In genomic region chr5:131997026-131997726, GRCh38 we compare ENCODE assay signal across 30 cellular contexts. TPM values are rescaled to one million over a fixed set of nuclear protein-coding genes. Genes with fewer than 3 reads are reported as not detected.
DNase-seq lines count a peak whose midpoint lies in the region; ATAC-seq and TF ChIP-seq lines count a peak whose summit lies in the region.
"Had no signal": no experiment of that assay in that cellular context is flagged by ENCODE, and none has a peak within 500 bp of the region (broad histone marks: within the 10 kb centered on the region; RNA-seq: fewer than 3 reads in every experiment).

No MANE protein-coding gene starts in this region.

- peak overlapping the region; percentile 3 for H3K27ac Mint-ChIP-seq in CD4-positive, alpha-beta T cell
- H3K27ac Mint-ChIP-seq in T-cell: peak overlapping the region; percentile 14 to 45
- peak overlapping the region; percentile 80 for H3K27ac Mint-ChIP-seq in endothelial cell (ENCODE audit: unreplicated experiment)
- no peak overlapping the region for H3K27ac Mint-ChIP-seq in Caco-2 (ENCODE audit: unreplicated experiment)
- H3K27ac Mint-ChIP-seq: activated CD8-positive, alpha-beta T cell treated with anti-CD3 and anti-CD28 coated beads for 36 hours; activated naive CD4-positive, alpha-beta T cell treated with anti-CD3 and anti-CD28 coated beads, Interleukin-2, amount 50 U/mL, for 24 hours; activated T-helper 2 cell treated with anti-CD3 and anti-CD28 coated beads, Interferon-gamma antibody, Interleukin-2, Interleukin-4, amounts not matched to agents 10 μg/mL and 5 μg/mL and 100 μg/mL, durations not matched to agents 14 hours and 24 hours and 36 hours; natural killer cell treated with Interleukin-12 subunit alpha and Interleukin-12 subunit beta and Interleukin-15 and Interleukin-18, amount 100 ng/mL, for 72 hours had no signal

- H2BK15ac ChIP-seq in mesendoderm (replicated peaks; ENCODE audit: low read depth): no peak overlapping the region

- H3K4me2 ChIP-seq in mesendoderm (ENCODE audit: low read length): no peak overlapping the region

- no peak overlapping the region for H3K56ac ChIP-seq in mesendoderm (ENCODE audit: low read length)

- POLR2A ChIA-PET in CD4-positive, alpha-beta T cell (lab: Charles Lee): interaction anchor here (1.0 kb wide), 1 partner anchor 14 kb away, joined by 3 read pairs; the partner anchor contains the start of gene ACSL6
- POLR2A ChIA-PET in T-cell (lab: Charles Lee) (no interaction called here), Caco-2 (lab: Charles Lee) (no interaction called here)

- no peak for ATAC-seq in CD4-positive, alpha-beta T cell (ENCODE audit: poor library complexity)
- ATAC-seq in T-cell (replicated peaks in 1 of 4): no peak
- ATAC-seq in HG03442 (IDR thresholded peaks at IDR 0.05; ENCODE audit: unreplicated experiment): no peak
- no peak for ATAC-seq in HG02623 (IDR thresholded peaks at IDR 0.05; ENCODE audit: unreplicated experiment)
- ATAC-seq: activated CD8-positive, alpha-beta T cell treated with anti-CD3 and anti-CD28 coated beads for 36 hours; natural killer cell treated with Interleukin-12 subunit alpha and Interleukin-12 subunit beta and Interleukin-15 and Interleukin-18, amount 100 ng/mL, for 72 hours had no signal

- no peak overlapping the region for H3K27ac ChIP-seq in CD4-positive, alpha-beta T cell (ENCODE audit: low read depth, low read length)
- no peak overlapping the region for H3K27ac ChIP-seq in mesendoderm (ENCODE audit: low read depth, low read length)
- H3K27ac ChIP-seq: C4-2B had no signal

- no peak overlapping the region for H4K5ac ChIP-seq in mesendoderm (ENCODE audit: low read length)

- H3K23ac ChIP-seq in mesendoderm (ENCODE audit: low read length): no peak overlapping the region

- intact Hi-C loops in CD4-positive, alpha-beta T cell (cut with DNase I, micrococcal nuclease): no loop called here
- intact Hi-C loops in posterior vena cava (cut with DNase I) (no loop called here), Caco-2 (cut with micrococcal nuclease; ENCODE audit: unreplicated experiment) (no loop called here)

- H2BK5ac ChIP-seq in mesendoderm (ENCODE audit: low read length): no peak overlapping the region

- no peaks in the 10 kb centered on the region for H3K27me3 Mint-ChIP-seq in CD4-positive, alpha-beta T cell
- peaks cover 0 to 4% of the 10 kb centered on the region in 2 donors for H3K27me3 Mint-ChIP-seq in T-cell
- H3K27me3 Mint-ChIP-seq in endothelial cell (ENCODE audit: unreplicated experiment): peaks cover 5% of the 10 kb centered on the region
- no peaks in the 10 kb centered on the region for H3K27me3 Mint-ChIP-seq in Caco-2 (ENCODE audit: insufficient read depth, unreplicated experiment)
- H3K27me3 Mint-ChIP-seq: activated CD8-positive, alpha-beta T cell treated with anti-CD3 and anti-CD28 coated beads for 36 hours; activated naive CD4-positive, alpha-beta T cell treated with anti-CD3 and anti-CD28 coated beads, Interleukin-2, amount 50 U/mL, for 24 hours; natural killer cell treated with Interleukin-12 subunit alpha and Interleukin-12 subunit beta and Interleukin-15 and Interleukin-18, amount 100 ng/mL, for 72 hours had no signal

- no peaks in the 10 kb centered on the region for H3K36me3 Mint-ChIP-seq in CD4-positive, alpha-beta T cell (ENCODE audit: low read depth)
- H3K36me3 Mint-ChIP-seq in T-cell (no peaks in the 10 kb centered on the region), endothelial cell (ENCODE audit: low read depth, unreplicated experiment) (no peaks in the 10 kb centered on the region), Caco-2 (ENCODE audit: insufficient read depth, unreplicated experiment) (no peaks in the 10 kb centered on the region)
- H3K36me3 Mint-ChIP-seq: activated naive CD4-positive, alpha-beta T cell treated with anti-CD3 and anti-CD28 coated beads, Interleukin-2, amount 50 U/mL, for 24 hours; natural killer cell treated with Interleukin-12 subunit alpha and Interleukin-12 subunit beta and Interleukin-15 and Interleukin-18, amount 100 ng/mL, for 72 hours had no signal

- DNase-seq in CD4-positive, alpha-beta T cell: no peak
- no peak for DNase-seq in T-cell
- DNase-seq in endothelial cell (ENCODE audit: low spot score): no peak
- peak; percentile 71 for DNase-seq in posterior vena cava (ENCODE audit: low spot score)
- DNase-seq in mesendoderm: no peak
- DNase-seq in Caco-2: no peak
- DNase-seq: activated CD8-positive, alpha-beta T cell treated with anti-CD3 and anti-CD28 coated beads for 36 hours; central memory CD4-positive, alpha-beta T cell; GOT3; islet precursor cell; MG63; NCI-H1105 treated with DMSO at 0.1 percent for 48 hours; NCI-H2029; NCI-H526; retina; SHP77; stimulated activated CD4-positive, alpha-beta T cell treated with anti-CD3 and anti-CD28 coated beads, Interleukin-2, amount 100 ng/mL, for 48 hours had no signal

- no peaks in the 10 kb centered on the region for H3K9me3 ChIP-seq in CD4-positive, alpha-beta T cell (ENCODE audit: control insufficient read depth, low read length)
- no peaks in the 10 kb centered on the region for H3K9me3 ChIP-seq in Caco-2
- H3K9me3 ChIP-seq: MG63 had no signal

- no peaks in the 10 kb centered on the region for H3K27me3 ChIP-seq in CD4-positive, alpha-beta T cell (ENCODE audit: control insufficient read depth, insufficient read depth, low read length)
- no peaks in the 10 kb centered on the region for H3K27me3 ChIP-seq in mesendoderm (ENCODE audit: insufficient read depth, low read length, poor library complexity)
- no peaks in the 10 kb centered on the region for H3K27me3 ChIP-seq in Caco-2 (replicated peaks; ENCODE audit: control insufficient read depth, insufficient read depth, low read length)
- H3K27me3 ChIP-seq: MG63 had no signal

- no peak overlapping the region for H3K4me3 ChIP-seq in mesendoderm (ENCODE audit: low read length)
- H3K4me3 ChIP-seq in Caco-2 (ENCODE audit: low read depth, low read length): no peak overlapping the region
- H3K4me3 ChIP-seq: MG63 had no signal

- no peaks in the 10 kb centered on the region for H3K79me2 ChIP-seq in mesendoderm (ENCODE audit: control insufficient read depth, insufficient read depth, low read length)

- H3K18ac ChIP-seq in mesendoderm (ENCODE audit: low read length): no peak overlapping the region

- H3K79me1 ChIP-seq in mesendoderm (ENCODE audit: low read length): no peaks in the 10 kb centered on the region

- peaks cover 55% of the 10 kb centered on the region for H3K4me1 Mint-ChIP-seq in CD4-positive, alpha-beta T cell (ENCODE audit: low read depth)
- peaks cover 49 to 62% (median 57%) of the 10 kb centered on the region in 3 donors for H3K4me1 Mint-ChIP-seq in T-cell
- peaks cover 66% of the 10 kb centered on the region for H3K4me1 Mint-ChIP-seq in endothelial cell (ENCODE audit: unreplicated experiment)
- peaks cover 27% of the 10 kb centered on the region for H3K4me1 Mint-ChIP-seq in Caco-2 (ENCODE audit: low read depth, unreplicated experiment)

- no peak overlapping the region for H3K9ac ChIP-seq in mesendoderm (ENCODE audit: low read length)

- H3K36me3 ChIP-seq in mesendoderm (ENCODE audit: control insufficient read depth, insufficient read depth, low read length) (no peaks in the 10 kb centered on the region), Caco-2 (ENCODE audit: control insufficient read depth, insufficient read depth, low read length) (no peaks in the 10 kb centered on the region)
- H3K36me3 ChIP-seq: MG63 had no signal

- H2BK120ac ChIP-seq in mesendoderm (ENCODE audit: low read depth, low read length): no peak overlapping the region

- H3K4ac ChIP-seq in mesendoderm (ENCODE audit: low read depth, low read length): no peak overlapping the region

- CTCF ChIA-PET in CD4-positive, alpha-beta T cell (lab: Charles Lee): interaction anchor here (1.3 kb wide), 1 partner anchor 11 kb away, joined by 4 read pairs; no protein-coding TSS in a partner anchor
- CTCF ChIA-PET in T-cell (lab: Charles Lee): interaction anchor here (1.2 to 1.7 kb wide), 2 partner anchors 10 to 11 kb away, joined by 3 to 5 read pairs; no protein-coding TSS in a partner anchor
- CTCF ChIA-PET in Caco-2 (lab: Charles Lee): interaction anchor here (1.3 kb wide), 1 partner anchor 11 kb away, joined by 5 read pairs; no protein-coding TSS in a partner anchor

- peaks cover 4% of the 10 kb centered on the region for H3K4me1 ChIP-seq in mesendoderm (ENCODE audit: control insufficient read depth, low read depth, low read length)
- peaks cover 57% of the 10 kb centered on the region for H3K4me1 ChIP-seq in Caco-2

- no peak overlapping the region for H4K8ac ChIP-seq in mesendoderm (ENCODE audit: low read depth, low read length)

- no peaks in the 10 kb centered on the region for H3K9me3 Mint-ChIP-seq in CD4-positive, alpha-beta T cell
- H3K9me3 Mint-ChIP-seq in T-cell: no peaks in the 10 kb centered on the region
- no peaks in the 10 kb centered on the region for H3K9me3 Mint-ChIP-seq in endothelial cell (ENCODE audit: unreplicated experiment)
- no peaks in the 10 kb centered on the region for H3K9me3 Mint-ChIP-seq in Caco-2 (ENCODE audit: unreplicated experiment)
- H3K9me3 Mint-ChIP-seq: activated CD8-positive, alpha-beta T cell treated with anti-CD3 and anti-CD28 coated beads for 36 hours; activated naive CD4-positive, alpha-beta T cell treated with anti-CD3 and anti-CD28 coated beads, Interleukin-2, amount 50 U/mL, for 24 hours; activated T-helper 2 cell treated with anti-CD3 and anti-CD28 coated beads, Interferon-gamma antibody, Interleukin-2, Interleukin-4, amounts not matched to agents 10 μg/mL and 5 μg/mL and 100 μg/mL, durations not matched to agents 14 hours and 24 hours and 36 hours; natural killer cell treated with Interleukin-12 subunit alpha and Interleukin-12 subunit beta and Interleukin-15 and Interleukin-18, amount 100 ng/mL, for 72 hours had no signal

- no peak for TF ChIP-seq CTCF in CD4-positive, alpha-beta T cell (IDR thresholded peaks at IDR 0.05)
- TF ChIP-seq CTCF in endothelial cell (IDR thresholded peaks at IDR 0.05; ENCODE audit: unreplicated experiment) (no peak), Caco-2 (IDR thresholded peaks at IDR 0.05; ENCODE audit: insufficient read depth in 1 of 2, low read depth in 1 of 2, low read length in 1 of 2, severe bottlenecking in 1 of 2, unreplicated experiment in 1 of 2) (no peak)

- no CpG with 5 or more reads among the region's 5 CpGs for WGBS in mesendoderm (ENCODE audit: extremely low coverage, insufficient coverage, low lambda C conversion rate)

- no peak overlapping the region for H2AK5ac ChIP-seq in mesendoderm (ENCODE audit: low read length)

- BruUV-seq in Caco-2 (replicated peaks; lab: Mats Ljungman, UMichigan): no TSS peak

- no peak overlapping the region for H3K4me3 Mint-ChIP-seq in CD4-positive, alpha-beta T cell
- peak overlapping the region in 1 of 3 donors; percentile 7 for H3K4me3 Mint-ChIP-seq in T-cell
- no peak overlapping the region for H3K4me3 Mint-ChIP-seq in endothelial cell (ENCODE audit: unreplicated experiment)
- no peak overlapping the region for H3K4me3 Mint-ChIP-seq in Caco-2 (ENCODE audit: unreplicated experiment)
- H3K4me3 Mint-ChIP-seq: activated CD8-positive, alpha-beta T cell treated with anti-CD3 and anti-CD28 coated beads for 36 hours; activated naive CD4-positive, alpha-beta T cell treated with anti-CD3 and anti-CD28 coated beads, Interleukin-2, amount 50 U/mL, for 24 hours; natural killer cell treated with Interleukin-12 subunit alpha and Interleukin-12 subunit beta and Interleukin-15 and Interleukin-18, amount 100 ng/mL, for 72 hours had no signal

RNA-seq across cellular contexts. Expression of gene ACSL6, which starts 14.3 kb away (rescaled TPM):
- 10 to 100 TPM; 13.9 to 17.6 TPM for total RNA-seq in CD4-positive, alpha-beta T cell
- total RNA-seq in T-cell (10 to 100 TPM; 23.7 to 42.9 (median 27.8) TPM), endothelial cell (ENCODE audit: unreplicated experiment) (0.80 TPM), posterior vena cava (under 1 TPM; 0.32 to 0.62 TPM), Caco-2 (2022) (0.19 and 1.4 TPM in 2 replicates)
- polyA plus RNA-seq in mesendoderm (2013, experiment 1 of 2): 0.49 TPM
- 0.60 TPM for polyA plus RNA-seq in mesendoderm (2013, experiment 2 of 2)
- total RNA-seq: glomerular endothelial cell, osteocyte had no signal
- polyA plus RNA-seq: AG04450 had no signal

RNA-seq across cellular contexts. Expression of gene MEIKIN, which starts 51.7 kb away (rescaled TPM):
- total RNA-seq in CD4-positive, alpha-beta T cell: not detected
- total RNA-seq in T-cell (1 to 10 TPM in 1 of 5 donors, under 1 TPM in 3, not detected in 1; 0.22 to 1.6 (median 0.73) TPM), endothelial cell (ENCODE audit: unreplicated experiment) (not detected), posterior vena cava (1 to 10 TPM in 1 of 2 donors, not detected in 1; 1.4 TPM), Caco-2 (2022) (not detected in 2 replicates)
- polyA plus RNA-seq in mesendoderm (2013, experiment 1 of 2): 0.08 TPM
- polyA plus RNA-seq in mesendoderm (2013, experiment 2 of 2): not detected
- total RNA-seq: activated CD8-positive, alpha-beta T cell treated with anti-CD3 and anti-CD28 coated beads for 36 hours; activated T-helper 2 cell treated with anti-CD3 and anti-CD28 coated beads, Interferon-gamma antibody, Interleukin-2, Interleukin-4, amounts not matched to agents 10 μg/mL and 5 μg/mL and 100 μg/mL, durations not matched to agents 14 hours and 24 hours and 36 hours; astrocyte; Daoy; dermis microvascular lymphatic vessel endothelial cell; glomerular endothelial cell; lower leg skin; natural killer cell treated with Interleukin-12 subunit alpha and Interleukin-12 subunit beta and Interleukin-15 and Interleukin-18, amount 100 ng/mL, for 72 hours; osteocyte had no signal
- polyA plus RNA-seq: AG04450 had no signal
